ENCODE assay signal across 2 cellular contexts in the genomic region with DNA sequence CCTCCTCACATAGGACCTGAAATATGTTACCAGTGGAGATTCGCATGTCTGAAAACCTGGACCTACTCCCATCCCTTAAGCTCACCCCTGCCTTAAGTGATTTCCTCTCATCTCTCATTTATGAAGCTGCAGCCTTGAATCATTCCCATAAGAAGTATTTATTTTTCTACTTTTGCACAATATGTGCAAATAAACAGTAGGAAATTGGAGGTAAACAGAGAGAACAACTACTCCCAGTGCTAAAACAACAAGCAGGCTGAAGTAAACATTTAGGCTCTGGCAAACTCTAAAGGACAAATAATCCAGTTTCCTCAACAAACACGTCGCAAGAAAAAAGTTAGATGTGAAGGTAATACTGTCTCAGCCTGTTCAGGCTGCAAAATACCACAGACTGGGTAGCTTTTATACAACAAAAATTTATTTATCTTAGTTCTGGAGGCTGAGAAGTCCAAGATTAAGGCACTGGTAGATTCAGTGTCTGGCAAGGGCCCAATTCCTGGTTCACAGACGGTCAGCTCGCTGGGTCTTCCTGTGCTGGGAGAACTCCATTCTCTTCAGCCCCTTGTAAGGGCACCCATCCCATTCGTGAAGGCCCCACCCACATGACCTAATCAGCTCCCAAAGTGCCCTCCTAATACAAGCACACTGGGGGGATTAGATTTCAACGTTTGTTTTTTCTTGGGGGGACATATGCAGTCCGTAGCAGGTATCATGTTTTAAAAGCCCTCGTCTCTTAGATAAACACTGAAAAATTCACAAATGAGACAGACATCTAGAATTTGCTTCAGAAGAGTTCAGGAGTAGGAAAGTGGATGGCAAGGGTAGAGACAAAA.
TF ChIP-seq lines count a peak whose summit lies in the region.

No MANE protein-coding gene starts in this region.

TF ChIP-seq in A549, 52 proteins besides CTCF, POLR2A, EP300 and RAD21:
- TF ChIP-seq ELK1 (IDR thresholded peaks at IDR 0.05; ENCODE audit: low read depth, low read length) (no peak), CEBPB (IDR thresholded peaks at IDR 0.05) (peak; percentile 25 to 85; a peak in 3 of 4 replicates), GATA3 (IDR thresholded peaks at IDR 0.05; ENCODE audit: borderline replicate concordance) (peak; percentile 72)
TF ChIP-seq in A549: peak in this region for 2.

TF ChIP-seq in IMR-90, 13 proteins besides CTCF, POLR2A, EP300 and RAD21:
- no peak for TF ChIP-seq NFE2L2 (IDR thresholded peaks at IDR 0.05; ENCODE audit: low read depth, low read length)
- no peak for TF ChIP-seq MAFK (IDR thresholded peaks at IDR 0.05; ENCODE audit: low read depth, low read length)
